In genomic region chr4:71456841-71457240, GRCh38 we compare ENCODE assay signal across 13 cellular contexts.
DNase-seq lines count a peak whose midpoint lies in the region; ATAC-seq, FAIRE-seq and TF ChIP-seq lines count a peak whose summit lies in the region.
"Had no signal": no experiment of that assay in that cellular context is flagged by ENCODE, and none has a peak within 500 bp of the region (broad histone marks: within the 10 kb centered on the region; RNA-seq: fewer than 3 reads in every experiment).

No MANE protein-coding gene starts in this region.

- no peaks in the 10 kb centered on the region for H3K9me3 ChIP-seq in AG04450 (ENCODE audit: control insufficient read depth, insufficient read depth, low read length)
- H3K9me3 ChIP-seq in HepG2 (ENCODE audit: low read length): no peaks in the 10 kb centered on the region
- H3K9me3 ChIP-seq in uterus: no peaks in the 10 kb centered on the region
- H3K9me3 ChIP-seq: ascending aorta, BLaER1 had no signal

- 0% methylated on average over 1 of the region's 1 CpG for WGBS in HepG2 (ENCODE audit: low lambda C conversion rate)

- no peaks in the 10 kb centered on the region for H3K4me1 ChIP-seq in HepG2 (ENCODE audit: insufficient read depth, low read length)
- no peaks in the 10 kb centered on the region for H3K4me1 ChIP-seq in uterus
- H3K4me1 ChIP-seq: ascending aorta, BLaER1 had no signal

- no peaks in the 10 kb centered on the region for H3K36me3 Mint-ChIP-seq in activated CD8-positive, alpha-beta memory T cell treated with anti-CD3 and anti-CD28 coated beads, Interleukin-2, amount 10 ng/mL, durations not matched to agents 7 days and 5 days
- no peaks in the 10 kb centered on the region for H3K36me3 Mint-ChIP-seq in effector memory CD8-positive, alpha-beta T cell (ENCODE audit: insufficient read depth)

- H3K4me3 ChIP-seq in AG04450 (ENCODE audit: low read depth, low read length) (no peak overlapping the region), dorsolateral prefrontal cortex (no peak overlapping the region), HepG2 (replicated peaks in 1 of 3; ENCODE audit: insufficient read depth in 1 of 3, low read depth in 2 of 3, low read length in 3 of 3) (no peak overlapping the region), uterus (no peak overlapping the region)
- H3K4me3 ChIP-seq: ascending aorta, BLaER1 had no signal

- TF ChIP-seq RAD21 in HepG2 (CRISPR knock-in tag; IDR thresholded peaks at IDR 0.05): no peak

- no peaks in the 10 kb centered on the region for H4K20me1 ChIP-seq in HepG2 (ENCODE audit: insufficient read depth, low read length)
- H4K20me1 ChIP-seq: BLaER1 had no signal

- FAIRE-seq in HepG2 (lab: Jason Lieb, UNC): no peak
- FAIRE-seq: GM18507 had no signal

- TF ChIP-seq POLR2A in HepG2 (IDR thresholded peaks at IDR 0.05; ENCODE audit: insufficient read depth in 1 of 2, low read depth in 2 of 2, low read length in 2 of 2) (no peak), uterus (IDR thresholded peaks at IDR 0.05) (no peak)

- H3K79me2 ChIP-seq in HepG2 (ENCODE audit: insufficient read depth, low read length): no peaks in the 10 kb centered on the region

- H3K27ac ChIP-seq in AG04450 (ENCODE audit: low read depth, low read length): no peak overlapping the region
- H3K27ac ChIP-seq in dorsolateral prefrontal cortex: peak overlapping the region in 34 of 59 donors; percentile 1 to 72 (median 29)
- no peak overlapping the region for H3K27ac ChIP-seq in HepG2 (ENCODE audit: extremely low read length, insufficient read depth, low read length)
- H3K27ac ChIP-seq in uterus: no peak overlapping the region
- H3K27ac ChIP-seq: ascending aorta, BLaER1 had no signal

- no peak overlapping the region for H3K9ac ChIP-seq in HepG2 (ENCODE audit: insufficient read depth, low read depth, low read length)
- H3K9ac ChIP-seq: BLaER1 had no signal

- H3K27me3 ChIP-seq in AG04450 (ENCODE audit: control insufficient read depth, insufficient read depth, low read length) (no peaks in the 10 kb centered on the region), dorsolateral prefrontal cortex (no peaks in the 10 kb centered on the region), HepG2 (ENCODE audit: control insufficient read depth in 1 of 2, insufficient read depth in 2 of 2, low read length in 2 of 2) (no peaks in the 10 kb centered on the region), uterus (no peaks in the 10 kb centered on the region)
- H3K27me3 ChIP-seq: ascending aorta, BLaER1 had no signal

- TF ChIP-seq CTCF in AG04450 (IDR thresholded peaks at IDR 0.05; ENCODE audit: low read depth, low read length): no peak
- TF ChIP-seq CTCF in dorsolateral prefrontal cortex (IDR thresholded peaks at IDR 0.05 in 54 of 56, conservative IDR thresholded peaks at IDR 0.05 in 2 of 56; ENCODE audit: low read depth in 1 of 56, partially characterized antibody in 56 of 56): no peak
- no peak for TF ChIP-seq CTCF in HepG2 (CRISPR knock-in tag; IDR thresholded peaks at IDR 0.05)
- TF ChIP-seq CTCF in uterus (IDR thresholded peaks at IDR 0.05): no peak

- H3K36me3 ChIP-seq in HepG2 (replicated peaks in 1 of 2; ENCODE audit: control insufficient read depth in 1 of 2, insufficient read depth in 2 of 2, low read length in 2 of 2) (no peaks in the 10 kb centered on the region), uterus (no peaks in the 10 kb centered on the region)
- H3K36me3 ChIP-seq: ascending aorta, BLaER1 had no signal

- no TSS peak for BruUV-seq in HepG2 (replicated peaks; lab: Mats Ljungman, UMichigan)

- no peaks in the 10 kb centered on the region for H3K4me1 Mint-ChIP-seq in activated CD8-positive, alpha-beta memory T cell treated with anti-CD3 and anti-CD28 coated beads, Interleukin-2, amount 10 ng/mL, durations not matched to agents 7 days and 5 days
- H3K4me1 Mint-ChIP-seq in effector memory CD8-positive, alpha-beta T cell (ENCODE audit: low read depth in 2 of 2): no peaks in the 10 kb centered on the region

- POLR2A ChIA-PET in AG04450 (lab: Yijun Ruan, JAX): no interaction called here
- POLR2A ChIA-PET in HepG2 (lab: Yijun Ruan, JAX): no interaction called here

- H3K4me2 ChIP-seq in HepG2 (ENCODE audit: low read depth, low read length): no peak overlapping the region
- H3K4me2 ChIP-seq: BLaER1 had no signal

- no peak overlapping the region for H3K27ac Mint-ChIP-seq in activated CD8-positive, alpha-beta memory T cell treated with anti-CD3 and anti-CD28 coated beads, Interleukin-2, amount 10 ng/mL, durations not matched to agents 7 days and 5 days
- H3K27ac Mint-ChIP-seq in effector memory CD8-positive, alpha-beta T cell: no peak overlapping the region

- no peaks in the 10 kb centered on the region for H3K27me3 Mint-ChIP-seq in activated CD8-positive, alpha-beta memory T cell treated with anti-CD3 and anti-CD28 coated beads, Interleukin-2, amount 10 ng/mL, durations not matched to agents 7 days and 5 days
- no peaks in the 10 kb centered on the region for H3K27me3 Mint-ChIP-seq in effector memory CD8-positive, alpha-beta T cell

- intact Hi-C loops in dorsolateral prefrontal cortex (cut with DNase I) (loop anchor here in 1 of 2 donors (10.0 kb wide), 1 partner anchor 202 kb away; no protein-coding TSS in a partner anchor), HepG2 (cut with micrococcal nuclease; ENCODE audit: unreplicated experiment) (no loop called here), uterus (cut with DNase I; ENCODE audit: low total_unique reads) (no loop called here)

- CTCF ChIA-PET in AG04450 (lab: Charles Lee) (no interaction called here), HepG2 (lab: Yijun Ruan, JAX; ENCODE audit: low intra/inter-chr PET ratio, low total read pairs) (no interaction called here)
- CTCF ChIA-PET in activated CD8-positive, alpha-beta memory T cell treated with anti-CD3 and anti-CD28 coated beads, Interleukin-2, amount 10 ng/mL, durations not matched to agents 7 days and 5 days (lab: Charles Lee): no interaction called here

- in situ Hi-C loops in HepG2 (cut with HindIII; ENCODE audit: extremely low pct_ligation_motif_present, low pct_unique_long_range_greater_than_20kb): no loop called here

- no peaks in the 10 kb centered on the region for H3K9me3 Mint-ChIP-seq in activated CD8-positive, alpha-beta memory T cell treated with anti-CD3 and anti-CD28 coated beads, Interleukin-2, amount 10 ng/mL, durations not matched to agents 7 days and 5 days (ENCODE audit: low read depth)
- no peaks in the 10 kb centered on the region for H3K9me3 Mint-ChIP-seq in effector memory CD8-positive, alpha-beta T cell

- no peak overlapping the region for H2AFZ ChIP-seq in HepG2 (ENCODE audit: low read length)

- peak; percentile 59 for DNase-seq in AG04450 (ENCODE audit: low read depth, low spot score)
- peak; percentile 52 for DNase-seq in HPDE6-E6E7 (ENCODE audit: extremely low spot score)
- DNase-seq in dorsolateral prefrontal cortex: peak in 3 of 10 donors; percentile 3 to 40 (median 19)
- peak; percentile 44 for DNase-seq in HepG2 (ENCODE audit: low spot score)
- DNase-seq in activated CD8-positive, alpha-beta memory T cell treated with anti-CD3 and anti-CD28 coated beads, Interleukin-2, amount 10 ng/mL, durations not matched to agents 7 days and 5 days: no peak
- no peak for DNase-seq in stimulated activated CD4-positive, alpha-beta T cell treated with anti-CD3 and anti-CD28 coated beads, Interleukin-4, amount 100 ng/mL, for 24 hours
- DNase-seq in effector memory CD8-positive, alpha-beta T cell: no peak
- no peak for DNase-seq in uterus
- DNase-seq: H7; stimulated activated CD4-positive, alpha-beta T cell treated with anti-CD3 and anti-CD28 coated beads, Interleukin-15, amount 100 ng/mL, for 24 hours had no signal

- no peak for TF ChIP-seq EP300 in HepG2 (IDR thresholded peaks at IDR 0.05; ENCODE audit: low read depth in 2 of 2, low read length in 2 of 2)
- TF ChIP-seq EP300 in HepG2 (CRISPR knock-in tag; IDR thresholded peaks at IDR 0.05; ENCODE audit: borderline replicate concordance): no peak

- ATAC-seq in HepG2: peak; percentile 86
- ATAC-seq in activated CD8-positive, alpha-beta memory T cell treated with anti-CD3 and anti-CD28 coated beads, Interleukin-2, amount 10 ng/mL, durations not matched to agents 7 days and 5 days: no peak
- ATAC-seq in effector memory CD8-positive, alpha-beta T cell (replicated peaks): no peak

- no peak overlapping the region for H3K4me3 Mint-ChIP-seq in activated CD8-positive, alpha-beta memory T cell treated with anti-CD3 and anti-CD28 coated beads, Interleukin-2, amount 10 ng/mL, durations not matched to agents 7 days and 5 days
- no peak overlapping the region for H3K4me3 Mint-ChIP-seq in effector memory CD8-positive, alpha-beta T cell

TF ChIP-seq in HepG2, 621 proteins besides CTCF, POLR2A, EP300 and RAD21 (continues in another document):
- TF ChIP-seq FOXP1 (IDR thresholded peaks at IDR 0.05) (no peak), FOXP1 (CRISPR knock-in tag; IDR thresholded peaks at IDR 0.05) (peak; percentile 68), ZBTB49 (CRISPR knock-in tag; IDR thresholded peaks at IDR 0.05; ENCODE audit: borderline replicate concordance) (no peak), CREB1 (IDR thresholded peaks at IDR 0.05) (no peak), CREB1 (CRISPR knock-in tag; IDR thresholded peaks at IDR 0.05) (0 out of 2 replicates have a peak, but pooled peaks have one; percentile 19), ZNF274 (CRISPR knock-in tag; IDR thresholded peaks at IDR 0.05) (no peak), ZNF24 (IDR thresholded peaks at IDR 0.05) (no peak), BHLHE40 (IDR thresholded peaks at IDR 0.05; ENCODE audit: low read length) (0 out of 2 replicates have a peak, but pooled peaks have one; percentile 18)

Comparison
In these comparisons a context has a peak if more than half of its experiments do, and no peak if none do; other contexts are left out.
1. DNase-seq: peak in AG04450 (single experiment), HPDE6-E6E7 (single experiment) and HepG2 (single experiment); none in activated CD8-positive, alpha-beta memory T cell treated with anti-CD3 and anti-CD28 coated beads, Interleukin-2, amount 10 ng/mL, durations not matched to agents 7 days and 5 days (single experiment), stimulated activated CD4-positive, alpha-beta T cell treated with anti-CD3 and anti-CD28 coated beads, Interleukin-4, amount 100 ng/mL, for 24 hours (single experiment), effector memory CD8-positive, alpha-beta T cell (0 of 3) and uterus (0 of 2).
2. H3K27ac ChIP-seq: peak in dorsolateral prefrontal cortex (34 of 59); none in AG04450 (single experiment), HepG2 (single experiment) and uterus (0 of 2).